In genomic region chr12:11797993-11798720, GRCh38 we compare ENCODE assay signal across 15 cellular contexts.
DNase-seq lines count a peak whose midpoint lies in the region; ATAC-seq and TF ChIP-seq lines count a peak whose summit lies in the region.
"Had no signal": no experiment of that assay in that cellular context is flagged by ENCODE, and none has a peak within 500 bp of the region (broad histone marks: within the 10 kb centered on the region; RNA-seq: fewer than 3 reads in every experiment).

No MANE protein-coding gene starts in this region.

- peak overlapping the region; percentile 90 for H2BK5ac ChIP-seq in mesenchymal stem cell (ENCODE audit: low read depth, low read length, poor library complexity, severe bottlenecking)

- H3K9me3 Mint-ChIP-seq in activated T-helper 1 cell treated with anti-CD3 and anti-CD28 coated beads, Interleukin-12 subunit alpha, Interleukin-12 subunit beta, Interleukin-2, Interleukin-4 antibody, amounts not matched to agents 30 ng/mL and 10 ng/mL and 1 ng/mL, durations not matched to agents 14 hours and 24 hours and 36 hours: no peaks in the 10 kb centered on the region
- H3K9me3 Mint-ChIP-seq: GM23338 had no signal

- H2BK120ac ChIP-seq in mesenchymal stem cell (ENCODE audit: low read depth, low read length): peak overlapping the region; percentile 87

- H3K27me3 ChIP-seq in heart right ventricle: no peaks in the 10 kb centered on the region
- no peaks in the 10 kb centered on the region for H3K27me3 ChIP-seq in mesenchymal stem cell (ENCODE audit: control insufficient read depth in 1 of 2, insufficient read depth in 1 of 2, low read length in 2 of 2)
- no peaks in the 10 kb centered on the region for H3K27me3 ChIP-seq in upper lobe of right lung
- H3K27me3 ChIP-seq: tibial nerve had no signal

- no peak overlapping the region for H3K23ac ChIP-seq in mesenchymal stem cell (ENCODE audit: low read length in 2 of 2)

- intact Hi-C loops in heart right ventricle (cut with DNase I): loop anchor here in 4 of 10 donors (10.0 kb wide), 1 partner anchor 143 kb away; no protein-coding TSS in a partner anchor
- intact Hi-C loops in Right ventricle myocardium superior (cut with DNase I): no loop called here
- intact Hi-C loops in activated T-helper 1 cell treated with anti-CD3 and anti-CD28 coated beads, Interleukin-12 subunit alpha, Interleukin-12 subunit beta, Interleukin-2, Interleukin-4 antibody, amounts not matched to agents 30 ng/mL and 10 ng/mL and 1 ng/mL, durations not matched to agents 14 hours and 24 hours and 36 hours (cut with micrococcal nuclease): loop anchor here (2.0 kb wide), 2 partner anchors 15 to 17 kb away; no protein-coding TSS in a partner anchor
- intact Hi-C loops in upper lobe of right lung (cut with DNase I): no loop called here

- H4K8ac ChIP-seq in mesenchymal stem cell (ENCODE audit: low read length): peak overlapping the region; percentile 83

- H2BK15ac ChIP-seq in mesenchymal stem cell (ENCODE audit: low read depth, poor library complexity, severe bottlenecking): no peak overlapping the region

- H3K36me3 Mint-ChIP-seq in activated T-helper 1 cell treated with anti-CD3 and anti-CD28 coated beads, Interleukin-12 subunit alpha, Interleukin-12 subunit beta, Interleukin-2, Interleukin-4 antibody, amounts not matched to agents 30 ng/mL and 10 ng/mL and 1 ng/mL, durations not matched to agents 14 hours and 24 hours and 36 hours (ENCODE audit: low read depth): peaks cover 48% of the 10 kb centered on the region

- no peak overlapping the region for H3K4me3 Mint-ChIP-seq in activated T-helper 1 cell treated with anti-CD3 and anti-CD28 coated beads, Interleukin-12 subunit alpha, Interleukin-12 subunit beta, Interleukin-2, Interleukin-4 antibody, amounts not matched to agents 30 ng/mL and 10 ng/mL and 1 ng/mL, durations not matched to agents 14 hours and 24 hours and 36 hours
- H3K4me3 Mint-ChIP-seq: B cell, GM23338 had no signal

- no peaks in the 10 kb centered on the region for H3K27me3 Mint-ChIP-seq in activated T-helper 1 cell treated with anti-CD3 and anti-CD28 coated beads, Interleukin-12 subunit alpha, Interleukin-12 subunit beta, Interleukin-2, Interleukin-4 antibody, amounts not matched to agents 30 ng/mL and 10 ng/mL and 1 ng/mL, durations not matched to agents 14 hours and 24 hours and 36 hours (ENCODE audit: insufficient read depth)
- H3K27me3 Mint-ChIP-seq: B cell had no signal

- H2BK12ac ChIP-seq in mesenchymal stem cell (ENCODE audit: low read length in 2 of 2): peak overlapping the region; percentile 93 to 97

- H3K4me1 ChIP-seq in heart right ventricle: peaks cover 6 to 82% (median 66%) of the 10 kb centered on the region in 9 donors
- H3K4me1 ChIP-seq in mesenchymal stem cell (ENCODE audit: control insufficient read depth, insufficient read depth, low read depth, low read length): peaks cover 29% of the 10 kb centered on the region
- H3K4me1 ChIP-seq in upper lobe of right lung: peaks cover 46% of the 10 kb centered on the region

- H3K4me3 ChIP-seq in heart right ventricle (no peak overlapping the region), mesenchymal stem cell (ENCODE audit: insufficient read depth in 1 of 2, low read depth in 1 of 2, low read length in 2 of 2) (no peak overlapping the region), upper lobe of right lung (no peak overlapping the region)
- H3K4me3 ChIP-seq: GM23338, tibial nerve had no signal

- H3K18ac ChIP-seq in mesenchymal stem cell (ENCODE audit: low read depth in 1 of 2, low read length in 2 of 2): peak overlapping the region in 1 of 2 experiments; percentile 76

- H3K9me3 ChIP-seq in heart right ventricle: no peaks in the 10 kb centered on the region
- H3K9me3 ChIP-seq in mesenchymal stem cell (ENCODE audit: control insufficient read depth, low read length): no peaks in the 10 kb centered on the region
- no peaks in the 10 kb centered on the region for H3K9me3 ChIP-seq in upper lobe of right lung
- H3K9me3 ChIP-seq: tibial nerve had no signal

- TF ChIP-seq POLR2A in GM18505 (IDR thresholded peaks at IDR 0.05; ENCODE audit: borderline replicate concordance, extremely low read depth, insufficient read depth, insufficient read length): no peak

- peak overlapping the region; percentile 76 for H4K91ac ChIP-seq in mesenchymal stem cell (ENCODE audit: low read length)

- H3K79me1 ChIP-seq in mesenchymal stem cell (replicated peaks; ENCODE audit: low read length, poor library complexity, severe bottlenecking): peaks cover 32% of the 10 kb centered on the region

- H3K9ac ChIP-seq in mesenchymal stem cell (ENCODE audit: low read length): no peak overlapping the region

- no peak overlapping the region for H3K4me2 ChIP-seq in mesenchymal stem cell (ENCODE audit: low read length, poor library complexity, severe bottlenecking)
- H3K4me2 ChIP-seq: GM23338 had no signal

- H3K14ac ChIP-seq in mesenchymal stem cell (ENCODE audit: low read length in 2 of 2): peak overlapping the region in 1 of 2 experiments; percentile 79

- TF ChIP-seq CTCF in heart right ventricle (IDR thresholded peaks at IDR 0.05): no peak
- TF ChIP-seq CTCF in upper lobe of right lung (IDR thresholded peaks at IDR 0.05): no peak

- 70 to 80% methylated on average over 7 of the region's 7 CpGs for WGBS in heart right ventricle, 2 donors
- 79% methylated on average over 6 of the region's 7 CpGs for WGBS in mesenchymal stem cell

- peak overlapping the region in 6 of 10 donors; percentile 9 to 77 (median 54) for H3K27ac ChIP-seq in heart right ventricle
- peak overlapping the region; percentile 18 for H3K27ac ChIP-seq in mesenchymal stem cell (ENCODE audit: low read length, poor library complexity, severe bottlenecking)
- peak overlapping the region; percentile 37 for H3K27ac ChIP-seq in upper lobe of right lung
- H3K27ac ChIP-seq in substantia nigra (ENCODE audit: low read depth, low read length, poor library complexity, severe bottlenecking): no peak overlapping the region
- H3K27ac ChIP-seq: VCaP had no signal

- ATAC-seq in heart right ventricle: no peak
- no peak for ATAC-seq in Right ventricle myocardium superior (ENCODE audit: poor library complexity)
- peak; percentile 39 for ATAC-seq in upper lobe of right lung
- ATAC-seq in GM18505 (IDR thresholded peaks at IDR 0.05; ENCODE audit: unreplicated experiment): no peak
- ATAC-seq: GM23338 had no signal

- H2AK5ac ChIP-seq in mesenchymal stem cell (ENCODE audit: low read length, severe bottlenecking): peak overlapping the region; percentile 99

- no peak overlapping the region for H2AFZ ChIP-seq in mesenchymal stem cell (ENCODE audit: low read depth, low read length)
- H2AFZ ChIP-seq: GM23338 had no signal

- H3K4ac ChIP-seq in mesenchymal stem cell (ENCODE audit: low read depth in 1 of 2, low read length in 2 of 2): no peak overlapping the region

- peak overlapping the region; percentile 20 for H3K27ac Mint-ChIP-seq in activated T-helper 1 cell treated with anti-CD3 and anti-CD28 coated beads, Interleukin-12 subunit alpha, Interleukin-12 subunit beta, Interleukin-2, Interleukin-4 antibody, amounts not matched to agents 30 ng/mL and 10 ng/mL and 1 ng/mL, durations not matched to agents 14 hours and 24 hours and 36 hours
- H3K27ac Mint-ChIP-seq: B cell, GM23338 had no signal

- DNase-seq in heart right ventricle (no peak), Right ventricle myocardium superior (no peak), mesenchymal stem cell (no peak), upper lobe of right lung (no peak), substantia nigra (lab: John Stamatoyannopoulos, UW) (no peak), A172 (ENCODE audit: low spot score) (no peak)
- DNase-seq in activated T-helper 1 cell treated with anti-CD3 and anti-CD28 coated beads, Interleukin-12 subunit alpha, Interleukin-12 subunit beta, Interleukin-2, Interleukin-4 antibody, amounts not matched to agents 30 ng/mL and 10 ng/mL and 1 ng/mL, durations not matched to agents 14 hours and 24 hours and 36 hours (ENCODE audit: low spot score): no peak
- DNase-seq: activated T-cell treated with anti-CD3 and anti-CD28 coated beads, Interleukin-2, amount 50 U/mL, for 48 hours; central memory CD4-positive, alpha-beta T cell; NCI-H187 treated with DMSO at 0.1 percent for 48 hours had no signal

- peaks cover 76% of the 10 kb centered on the region for H3K4me1 Mint-ChIP-seq in activated T-helper 1 cell treated with anti-CD3 and anti-CD28 coated beads, Interleukin-12 subunit alpha, Interleukin-12 subunit beta, Interleukin-2, Interleukin-4 antibody, amounts not matched to agents 30 ng/mL and 10 ng/mL and 1 ng/mL, durations not matched to agents 14 hours and 24 hours and 36 hours (ENCODE audit: low read depth)

- H3K36me3 ChIP-seq in heart right ventricle (no peaks in the 10 kb centered on the region), mesenchymal stem cell (ENCODE audit: control insufficient read depth in 1 of 2, insufficient read depth in 2 of 2, low read depth in 1 of 2, low read length in 2 of 2) (peaks cover 0 to 3% of the 10 kb centered on the region in 2 experiments), upper lobe of right lung (no peaks in the 10 kb centered on the region)
- H3K36me3 ChIP-seq: tibial nerve had no signal
